ENCODE assay signal across 18 cellular contexts in genomic region chr14:101029668-101030290, GRCh38.
"Had no signal": no experiment of that assay in that cellular context is flagged by ENCODE, and none has a peak within 500 bp of the region (broad histone marks: within the 10 kb centered on the region; RNA-seq: fewer than 3 reads in every experiment).

No MANE protein-coding gene starts in this region.

- H3K4me1 ChIP-seq: ascending aorta, colonic mucosa, esophagus squamous epithelium, gastrocnemius medialis, upper lobe of left lung had no signal

- H3K27me3 ChIP-seq: ascending aorta, brain microvascular endothelial cell, colonic mucosa, esophagus squamous epithelium, gastrocnemius medialis, upper lobe of left lung had no signal

- H3K27ac ChIP-seq: ascending aorta, brain microvascular endothelial cell, colonic mucosa, dorsolateral prefrontal cortex, esophagus squamous epithelium, gastrocnemius medialis, upper lobe of left lung, VCaP had no signal

- H3K4me3 ChIP-seq: ascending aorta, colonic mucosa, dorsolateral prefrontal cortex, esophagus squamous epithelium, gastrocnemius medialis, lung, upper lobe of left lung had no signal

- H3K9me3 ChIP-seq: ascending aorta, colonic mucosa, esophagus squamous epithelium, gastrocnemius medialis, upper lobe of left lung had no signal

- DNase-seq: activated CD4-positive, alpha-beta memory T cell treated with anti-CD3 and anti-CD28 coated beads, Interleukin-2, amount 10 ng/mL, durations not matched to agents 7 days and 5 days; activated CD4-positive, alpha-beta T cell treated with anti-CD3 and anti-CD28 coated beads, Interleukin-2, amount 10 ng/mL, durations not matched to agents 24 days and 14 days; activated effector memory CD4-positive, alpha-beta T cell treated with anti-CD3 and anti-CD28 coated beads, Interleukin-2, amount 50 U/mL, for 16 hours; brain microvascular endothelial cell; colonic mucosa; esophagus squamous epithelium; hypothalamus; naive thymus-derived CD4-positive, alpha-beta T cell; occipital lobe; stimulated activated CD4-positive, alpha-beta T cell treated with anti-CD3 and anti-CD28 coated beads, Interleukin-4, amount 100 ng/mL, for 4 hours; stimulated activated naive CD8-positive, alpha-beta T cell treated with anti-CD3 and anti-CD28 coated beads, Interleukin-15, Interleukin-2, amounts not matched to agents 100 U/mL and 50 U/mL, for 24 hours; T-cell; upper lobe of left lung had no signal

- H3K36me3 ChIP-seq: ascending aorta, colonic mucosa, esophagus squamous epithelium, gastrocnemius medialis, upper lobe of left lung had no signal
